In genomic region chr13:79459906-79460305, GRCh38 we compare ENCODE assay signal across 1 cellular context.
TF ChIP-seq lines count a peak whose summit lies in the region.

No MANE protein-coding gene starts in this region.

TF ChIP-seq in IMR-90, 13 proteins besides CTCF, POLR2A, EP300 and RAD21 (continued from another document):
- TF ChIP-seq, protein P1, sequence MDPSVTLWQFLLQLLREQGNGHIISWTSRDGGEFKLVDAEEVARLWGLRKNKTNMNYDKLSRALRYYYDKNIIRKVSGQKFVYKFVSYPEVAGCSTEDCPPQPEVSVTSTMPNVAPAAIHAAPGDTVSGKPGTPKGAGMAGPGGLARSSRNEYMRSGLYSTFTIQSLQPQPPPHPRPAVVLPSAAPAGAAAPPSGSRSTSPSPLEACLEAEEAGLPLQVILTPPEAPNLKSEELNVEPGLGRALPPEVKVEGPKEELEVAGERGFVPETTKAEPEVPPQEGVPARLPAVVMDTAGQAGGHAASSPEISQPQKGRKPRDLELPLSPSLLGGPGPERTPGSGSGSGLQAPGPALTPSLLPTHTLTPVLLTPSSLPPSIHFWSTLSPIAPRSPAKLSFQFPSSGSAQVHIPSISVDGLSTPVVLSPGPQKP (IDR thresholded peaks at IDR 0.05; ENCODE audit: borderline replicate concordance, low read depth, low read length) = no peak
- no peak for TF ChIP-seq MAZ (IDR thresholded peaks at IDR 0.05; ENCODE audit: borderline replicate concordance, low read depth, low read length)
- no peak for TF ChIP-seq FOS (IDR thresholded peaks at IDR 0.05; ENCODE audit: low read depth, low read length)
- TF ChIP-seq RFX5 (IDR thresholded peaks at IDR 0.05; ENCODE audit: low read depth, low read length) = no peak
TF ChIP-seq in IMR-90: peak in this region for 0.
